In the genomic region with DNA sequence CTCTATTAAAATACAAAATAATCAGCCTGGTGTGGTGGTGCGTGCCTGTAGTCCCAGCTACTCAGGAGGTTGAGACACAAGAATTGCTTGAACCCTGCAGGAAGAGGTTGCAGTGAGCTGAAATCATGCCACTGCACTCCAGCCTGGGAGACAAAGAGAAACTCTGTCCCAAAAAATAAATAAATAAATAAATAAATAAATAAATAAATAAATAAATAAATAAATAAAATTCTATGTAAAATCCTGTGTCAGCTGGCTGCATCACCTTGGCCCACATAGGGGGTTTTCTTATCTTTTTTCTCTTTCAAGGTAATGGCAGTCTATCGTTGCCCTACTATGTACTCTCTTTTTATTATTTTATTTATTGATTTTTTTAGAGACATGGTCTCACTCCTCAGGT, we compare ENCODE assay signal across 1 cellular context.
TF ChIP-seq lines count a peak whose summit lies in the region.

No MANE protein-coding gene starts in this region.

TF ChIP-seq in HEK293, 187 proteins besides CTCF, POLR2A, EP300 and RAD21 (continued from another document):
- TF ChIP-seq REST (tag by site-specific recombination; IDR thresholded peaks at IDR 0.05) (peak; percentile 39; the same call in 1 of the 2 replicates), ZNF140 (tag by site-specific recombination; IDR thresholded peaks at IDR 0.05) (peak; percentile 45; the same call in 1 of the 2 replicates), ZBTB8A (tag by site-specific recombination; IDR thresholded peaks at IDR 0.05) (peak; percentile 54), ZNF394 (tag by site-specific recombination; IDR thresholded peaks at IDR 0.05; ENCODE audit: borderline replicate concordance) (peak; percentile 86)
